In the genomic region with DNA sequence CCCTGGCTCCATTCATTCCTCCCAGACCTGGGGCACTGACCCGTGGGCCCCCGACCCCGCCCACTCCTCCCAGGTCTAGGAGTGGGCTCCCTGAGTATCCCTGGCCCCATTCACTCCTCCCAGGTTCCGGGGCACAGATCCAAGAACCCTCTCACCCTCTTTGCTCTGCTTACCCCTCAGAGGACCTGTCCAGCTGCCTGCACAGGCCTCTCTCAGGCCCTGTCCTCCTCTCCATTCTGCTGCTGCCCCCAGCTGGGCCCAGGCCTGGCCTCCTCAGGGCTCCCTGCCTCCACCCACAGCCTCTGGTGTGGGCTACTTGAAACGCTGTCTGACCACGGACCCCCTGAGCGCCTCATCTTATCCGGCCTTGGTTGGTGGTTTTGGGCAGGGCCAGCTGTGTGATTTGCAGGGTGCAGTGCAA, we compare ENCODE assay signal across 15 cellular contexts.
A peak's percentile ranks its signal among the peaks of the same experiment; 100 is the strongest.
DNase-seq lines count a peak whose midpoint lies in the region; ATAC-seq and TF ChIP-seq lines count a peak whose summit lies in the region.
"Had no signal": no experiment of that assay in that cellular context is flagged by ENCODE, and none has a peak within 500 bp of the region (broad histone marks: within the 10 kb centered on the region; RNA-seq: fewer than 3 reads in every experiment).

No MANE protein-coding gene starts in this region.

- H3K27me3 Mint-ChIP-seq in activated naive CD4-positive, alpha-beta T cell treated with anti-CD3 and anti-CD28 coated beads for 36 hours (ENCODE audit: low read depth): peaks cover 13% of the 10 kb centered on the region

- H3K4me1 Mint-ChIP-seq in activated naive CD4-positive, alpha-beta T cell treated with anti-CD3 and anti-CD28 coated beads for 36 hours (ENCODE audit: low read depth): peaks cover 22% of the 10 kb centered on the region

- H3K4me3 ChIP-seq in brain microvascular endothelial cell (ENCODE audit: low read depth, low read length) (no peak overlapping the region), right lobe of liver (no peak overlapping the region), tibial nerve (no peak overlapping the region)
- H3K4me3 ChIP-seq: esophagus muscularis mucosa had no signal

- peak; percentile 19 for TF ChIP-seq CTCF in brain microvascular endothelial cell (IDR thresholded peaks at IDR 0.05; ENCODE audit: low read depth, low read length, missing control alignments)
- TF ChIP-seq CTCF in right lobe of liver (IDR thresholded peaks at IDR 0.05): no peak
- TF ChIP-seq CTCF in tibial nerve (IDR thresholded peaks at IDR 0.05): no peak

- H3K9me3 ChIP-seq in right lobe of liver (no peaks in the 10 kb centered on the region), tibial nerve (no peaks in the 10 kb centered on the region)
- H3K9me3 ChIP-seq: esophagus muscularis mucosa had no signal

- no peak overlapping the region for H3K27ac Mint-ChIP-seq in activated naive CD4-positive, alpha-beta T cell treated with anti-CD3 and anti-CD28 coated beads for 36 hours
- H3K27ac Mint-ChIP-seq: T-helper 1 cell treated with Interleukin-12 subunit alpha and Interleukin-12 subunit beta and Interleukin-4 antibody, amounts not matched to agents 30 μg/mL and 1 μg/mL, for 36 hours had no signal

- H3K27me3 ChIP-seq in brain microvascular endothelial cell (replicated peaks) (no peaks in the 10 kb centered on the region), right lobe of liver (no peaks in the 10 kb centered on the region), tibial nerve (no peaks in the 10 kb centered on the region)
- H3K27me3 ChIP-seq: esophagus muscularis mucosa had no signal

- 56% methylated on average over 4 of the region's 8 CpGs for WGBS in right lobe of liver (ENCODE audit: insufficient coverage, low coverage, low lambda C conversion rate, missing lambda C conversion rate)
- WGBS in tibial nerve, 2 donors: 59 to 61% methylated on average over 8 of the region's 8 CpGs

- intact Hi-C loops in left ventricle myocardium superior (cut with micrococcal nuclease): no loop called here
- intact Hi-C loops in Right ventricle myocardium inferior (cut with DNase I): no loop called here
- intact Hi-C loops in right lobe of liver (cut with DNase I): no loop called here
- intact Hi-C loops in activated naive CD4-positive, alpha-beta T cell treated with anti-CD3 and anti-CD28 coated beads for 36 hours (cut with micrococcal nuclease): no loop called here

- in situ Hi-C loops in brain microvascular endothelial cell (cut with HindIII; ENCODE audit: low pct_ligation_motif_present, low sequenced_read_pairs): no loop called here

- H3K4me3 Mint-ChIP-seq in activated naive CD4-positive, alpha-beta T cell treated with anti-CD3 and anti-CD28 coated beads for 36 hours: no peak overlapping the region
- H3K4me3 Mint-ChIP-seq: brain; T-helper 1 cell treated with Interleukin-12 subunit alpha and Interleukin-12 subunit beta and Interleukin-4 antibody, amounts not matched to agents 30 μg/mL and 1 μg/mL, for 36 hours had no signal

- H3K36me3 ChIP-seq in brain microvascular endothelial cell (replicated peaks): no peaks in the 10 kb centered on the region
- H3K36me3 ChIP-seq in right lobe of liver: no peaks in the 10 kb centered on the region
- H3K36me3 ChIP-seq in tibial nerve: no peaks in the 10 kb centered on the region
- H3K36me3 ChIP-seq: esophagus muscularis mucosa had no signal

- no peaks in the 10 kb centered on the region for H3K36me3 Mint-ChIP-seq in activated naive CD4-positive, alpha-beta T cell treated with anti-CD3 and anti-CD28 coated beads for 36 hours (ENCODE audit: low read depth)
- H3K36me3 Mint-ChIP-seq: brain had no signal

- no peak for TF ChIP-seq EP300 in tibial nerve (IDR thresholded peaks at IDR 0.05)

- DNase-seq in left ventricle myocardium superior: peak; percentile 26
- no peak for DNase-seq in Right ventricle myocardium inferior (ENCODE audit: missing footprints)
- no peak for DNase-seq in brain microvascular endothelial cell
- DNase-seq in right lobe of liver: peak in 2 of 3 donors; percentile 10 to 53
- DNase-seq in tibial nerve (ENCODE audit: low spot score in 2 of 2): no peak
- DNase-seq in NCI-H1092 (lab: John Stamatoyannopoulos, UW): no peak
- DNase-seq in activated naive CD4-positive, alpha-beta T cell treated with anti-CD3 and anti-CD28 coated beads for 36 hours: no peak
- DNase-seq in stimulated activated CD4-positive, alpha-beta T cell treated with anti-CD3 and anti-CD28 coated beads, Interleukin-4, amount 100 ng/mL, for 24 hours: no peak
- DNase-seq: activated naive CD4-positive, alpha-beta T cell; dermis blood vessel endothelial cell; NCI-H1694; SHP77 had no signal

- ATAC-seq in left ventricle myocardium superior: no peak
- ATAC-seq in Right ventricle myocardium inferior: no peak
- ATAC-seq in right lobe of liver: no peak

- H3K27ac ChIP-seq in brain microvascular endothelial cell (no peak overlapping the region), right lobe of liver (no peak overlapping the region), tibial nerve (peak overlapping the region; percentile 47 to 85 (median 70))
- H3K27ac ChIP-seq: esophagus muscularis mucosa had no signal

- H3K9me3 Mint-ChIP-seq in activated naive CD4-positive, alpha-beta T cell treated with anti-CD3 and anti-CD28 coated beads for 36 hours: no peaks in the 10 kb centered on the region
- H3K9me3 Mint-ChIP-seq: T-helper 1 cell treated with Interleukin-12 subunit alpha and Interleukin-12 subunit beta and Interleukin-4 antibody, amounts not matched to agents 30 μg/mL and 1 μg/mL, for 36 hours had no signal

- H3K4me1 ChIP-seq in right lobe of liver: no peaks in the 10 kb centered on the region
- H3K4me1 ChIP-seq in tibial nerve: peaks cover 0 to 87% (median 21%) of the 10 kb centered on the region in 4 donors

- CTCF ChIA-PET in activated naive CD4-positive, alpha-beta T cell treated with anti-CD3 and anti-CD28 coated beads for 36 hours (lab: Charles Lee): no interaction called here

- TF ChIP-seq POLR2A in right lobe of liver (IDR thresholded peaks at IDR 0.05) (no peak), tibial nerve (IDR thresholded peaks at IDR 0.05) (no peak)

Comparison
In these comparisons a context has a peak if more than half of its experiments do, and no peak if none do; other contexts are left out.
1. DNase-seq: peak in left ventricle myocardium superior (single experiment) and right lobe of liver (2 of 3); none in Right ventricle myocardium inferior (single experiment), brain microvascular endothelial cell (single experiment), tibial nerve (0 of 2), NCI-H1092 (single experiment), activated naive CD4-positive, alpha-beta T cell treated with anti-CD3 and anti-CD28 coated beads for 36 hours (single experiment) and stimulated activated CD4-positive, alpha-beta T cell treated with anti-CD3 and anti-CD28 coated beads, Interleukin-4, amount 100 ng/mL, for 24 hours (single experiment).
2. H3K27ac ChIP-seq: peak in tibial nerve (4 of 4); none in brain microvascular endothelial cell (single experiment) and right lobe of liver (0 of 3).